ENCODE assay signal across 7 cellular contexts in the genomic region with DNA sequence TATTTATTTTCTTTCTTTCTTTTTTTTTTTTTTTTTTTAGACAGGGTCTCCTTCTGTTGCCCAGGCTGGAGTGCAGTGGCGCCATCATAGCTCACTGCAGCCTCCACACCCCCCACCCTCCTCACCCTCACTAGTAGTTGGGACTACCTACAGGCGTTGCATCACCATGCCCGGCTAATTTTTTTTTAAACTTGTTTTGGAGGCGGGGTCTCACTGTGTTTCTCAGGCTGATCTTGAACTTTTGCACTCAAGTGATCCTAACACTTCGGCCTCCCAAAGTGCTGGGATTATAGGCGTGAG. TPM values are rescaled to one million over a fixed set of nuclear protein-coding genes. Genes with fewer than 3 reads are reported as not detected.
A peak's percentile ranks its signal among the peaks of the same experiment; 100 is the strongest.
DNase-seq lines count a peak whose midpoint lies in the region; ATAC-seq and TF ChIP-seq lines count a peak whose summit lies in the region.

No MANE protein-coding gene starts in this region.

- H3K36me3 ChIP-seq in OCI-LY1 (ENCODE audit: insufficient read depth, low read length) (no peaks in the 10 kb centered on the region), trophoblast cell (ENCODE audit: control insufficient read depth in 1 of 2, insufficient read depth in 2 of 2, low read length in 2 of 2) (no peaks in the 10 kb centered on the region)

- no peak overlapping the region for H3K18ac ChIP-seq in trophoblast cell (ENCODE audit: low read length)

- no peak overlapping the region for H3K4ac ChIP-seq in trophoblast cell (ENCODE audit: low read depth, low read length)

- no peak overlapping the region for H2BK120ac ChIP-seq in trophoblast cell (ENCODE audit: insufficient read depth, low read length, poor library complexity)

- TF ChIP-seq CTCF in OCI-LY1 (IDR thresholded peaks at IDR 0.05; ENCODE audit: low read length): no peak

- H4K91ac ChIP-seq in trophoblast cell (ENCODE audit: low read depth, low read length): no peak overlapping the region

- no CpG with 5 or more reads among the region's 6 CpGs for WGBS in trophoblast cell (ENCODE audit: extremely low coverage, insufficient coverage, insufficient read length)

- no peaks in the 10 kb centered on the region for H3K79me1 ChIP-seq in trophoblast cell (ENCODE audit: low read length)

- intact Hi-C loops in posterior cingulate gyrus (cut with DNase I): no loop called here

- no peaks in the 10 kb centered on the region for H4K20me1 ChIP-seq in OCI-LY1 (ENCODE audit: insufficient read depth, low read length)

- H2AFZ ChIP-seq in OCI-LY1 (ENCODE audit: low read length) (no peak overlapping the region), trophoblast cell (ENCODE audit: insufficient read depth, low read length, poor library complexity) (peak overlapping the region; percentile 75)

- DNase-seq in trophoblast cell: no peak
- no peak for DNase-seq in posterior cingulate gyrus
- DNase-seq in iPS-NIHi11 (ENCODE audit: low spot score): no peak

- H3K9ac ChIP-seq in OCI-LY1 (ENCODE audit: low read length) (peak overlapping the region; percentile 9; the same call in 1 of the 2 replicates), trophoblast cell (ENCODE audit: low read length) (no peak overlapping the region)

- peaks cover 14% of the 10 kb centered on the region for H3K4me1 ChIP-seq in OCI-LY1 (ENCODE audit: insufficient read depth, low read length, severe bottlenecking)
- peaks cover 2 to 9% of the 10 kb centered on the region in 2 experiments for H3K4me1 ChIP-seq in trophoblast cell (ENCODE audit: control insufficient read depth in 1 of 2, insufficient read depth in 2 of 2, low read length in 2 of 2)

- H2BK5ac ChIP-seq in trophoblast cell (ENCODE audit: low read depth, low read length, poor library complexity): no peak overlapping the region

- peak overlapping the region; percentile 69 for H3K4me2 ChIP-seq in OCI-LY1 (ENCODE audit: low read length)
- peak overlapping the region; percentile 98 for H3K4me2 ChIP-seq in trophoblast cell (ENCODE audit: low read length)

- peak overlapping the region; percentile 86 for H4K8ac ChIP-seq in trophoblast cell (ENCODE audit: low read depth, low read length)

- no peak overlapping the region for H3K14ac ChIP-seq in trophoblast cell (ENCODE audit: low read length)

- ATAC-seq in GM21825 (IDR thresholded peaks at IDR 0.05; ENCODE audit: unreplicated experiment) (peak; percentile 17), esophagus mucosa (peak; percentile 24), HG03108 (IDR thresholded peaks at IDR 0.05; ENCODE audit: unreplicated experiment) (no peak)

- H3K23ac ChIP-seq in trophoblast cell (ENCODE audit: low read length): no peak overlapping the region

- H3F3A ChIP-seq in OCI-LY1 (ENCODE audit: insufficient read depth, low read length): no peaks in the 10 kb centered on the region

- no peaks in the 10 kb centered on the region for H3K9me2 ChIP-seq in OCI-LY1 (ENCODE audit: low read depth, low read length)

- H3K9me3 ChIP-seq in OCI-LY1 (ENCODE audit: low read length) (no peaks in the 10 kb centered on the region), trophoblast cell (ENCODE audit: insufficient read depth, low read depth, low read length) (no peaks in the 10 kb centered on the region)

- H3K27ac ChIP-seq in OCI-LY1 (ENCODE audit: low read depth, low read length, poor library complexity, severe bottlenecking) (no peak overlapping the region), trophoblast cell (ENCODE audit: low read depth, low read length) (no peak overlapping the region)

- H2BK12ac ChIP-seq in trophoblast cell (ENCODE audit: low read length): no peak overlapping the region

- H3K79me2 ChIP-seq in OCI-LY1 (ENCODE audit: insufficient read depth, low read length) (no peaks in the 10 kb centered on the region), trophoblast cell (ENCODE audit: control insufficient read depth, insufficient read depth, low read length, poor library complexity) (peaks cover 2% of the 10 kb centered on the region)

- peak overlapping the region; percentile 21 for H4K12ac ChIP-seq in trophoblast cell (ENCODE audit: low read depth, low read length)

- no peak overlapping the region for H2AK5ac ChIP-seq in trophoblast cell (ENCODE audit: low read length)

- H3K27me3 ChIP-seq in OCI-LY1 (ENCODE audit: insufficient read depth, low read length) (peaks cover 5% of the 10 kb centered on the region; the same call in 1 of the 2 replicates), trophoblast cell (ENCODE audit: insufficient read depth, low read length) (peaks cover 1% of the 10 kb centered on the region)

- H3K4me3 ChIP-seq in OCI-LY1 (ENCODE audit: low read depth, low read length, poor library complexity, severe bottlenecking) (peak overlapping the region; percentile 57), trophoblast cell (ENCODE audit: low read depth, low read length) (no peak overlapping the region)

RNA-seq across cellular contexts. Expression of gene GJA3, which starts 33.6 kb away (rescaled TPM):
- 1.5 TPM for total RNA-seq in esophagus mucosa
- 0.05 and 0.07 TPM in 2 replicates for polyA plus RNA-seq in trophoblast cell (2013)
